Comparison of ENCODE assay signal across 24 cellular contexts in the genomic region with DNA sequence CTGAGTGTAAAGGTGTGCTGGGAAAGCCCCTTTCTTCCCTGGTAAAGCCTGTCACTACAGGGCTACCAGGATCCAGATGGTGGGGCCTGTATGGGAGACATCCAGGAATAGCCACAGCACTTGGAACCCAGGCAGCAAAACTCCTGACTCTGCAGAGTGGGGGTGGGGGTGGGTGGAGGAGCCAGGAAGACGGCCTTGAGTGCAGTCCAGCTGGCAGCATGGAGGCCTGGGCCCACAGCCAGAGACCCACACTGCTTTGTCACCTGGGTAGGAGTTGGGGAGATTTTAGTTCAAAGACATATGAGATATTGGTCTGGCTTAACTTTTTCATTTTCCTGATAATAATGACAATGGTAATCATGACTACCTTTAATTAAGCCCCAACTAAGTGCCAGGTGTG.
DNase-seq lines count a peak whose midpoint lies in the region; ATAC-seq and TF ChIP-seq lines count a peak whose summit lies in the region.
"Had no signal": no experiment of that assay in that cellular context is flagged by ENCODE, and none has a peak within 500 bp of the region (broad histone marks: within the 10 kb centered on the region; RNA-seq: fewer than 3 reads in every experiment).

No MANE protein-coding gene starts in this region.

- H3K18ac ChIP-seq in mesendoderm (ENCODE audit: low read length) = no peak overlapping the region

- H4K20me1 ChIP-seq in SK-N-SH (ENCODE audit: insufficient read depth) = no peaks in the 10 kb centered on the region
- H4K20me1 ChIP-seq: BLaER1 had no signal

- peak; percentile 86 to 87 for ATAC-seq in left cardiac atrium
- ATAC-seq in HG03432 (IDR thresholded peaks at IDR 0.05; ENCODE audit: unreplicated experiment) = no peak
- ATAC-seq: A549; activated naive CD4-positive, alpha-beta T cell treated with anti-CD3 and anti-CD28 coated beads, Interleukin-2, amount 50 U/mL, for 72 hours; Panc1 had no signal

- no peak overlapping the region for H3K23ac ChIP-seq in mesendoderm (ENCODE audit: low read length)

- H3K27me3 ChIP-seq in breast epithelium (no peaks in the 10 kb centered on the region), SK-N-SH (ENCODE audit: insufficient read depth) (no peaks in the 10 kb centered on the region), stomach (peaks cover 0 to 3% (median 0%) of the 10 kb centered on the region in 3 donors), mesendoderm (ENCODE audit: insufficient read depth, low read length, poor library complexity) (no peaks in the 10 kb centered on the region)
- H3K27me3 ChIP-seq: BLaER1 had no signal

- POLR2A ChIA-PET in MCF 10A (lab: Yijun Ruan, JAX) = no interaction called here
- POLR2A ChIA-PET in SK-N-SH (lab: Yijun Ruan, JAX) = interaction anchor here (0.6 kb wide), 1 partner anchor 44 kb away, joined by 3 read pairs; no protein-coding TSS in a partner anchor

- H3K36me3 ChIP-seq in breast epithelium (no peaks in the 10 kb centered on the region), SK-N-SH (replicated peaks in 1 of 2; ENCODE audit: control insufficient read depth in 1 of 2, insufficient read depth in 2 of 2, low read length in 1 of 2) (no peaks in the 10 kb centered on the region), stomach (no peaks in the 10 kb centered on the region), mesendoderm (ENCODE audit: control insufficient read depth, insufficient read depth, low read length) (no peaks in the 10 kb centered on the region)
- H3K36me3 ChIP-seq: BLaER1 had no signal

- no peaks in the 10 kb centered on the region for H3K27me3 Mint-ChIP-seq in MCF 10A (ENCODE audit: insufficient read depth, unreplicated experiment)

- no peak overlapping the region for H3K4me3 Mint-ChIP-seq in MCF 10A (ENCODE audit: unreplicated experiment)
- H3K4me3 Mint-ChIP-seq: activated CD4-positive, alpha-beta T cell treated with anti-CD3 and anti-CD28 coated beads, Interleukin-2, amount 10 ng/mL, durations not matched to agents 7 days and 5 days; activated T-helper 1 cell treated with anti-CD3 and anti-CD28 coated beads, Interleukin-12 subunit alpha, Interleukin-12 subunit beta, Interleukin-2, Interleukin-4 antibody, amounts not matched to agents 30 ng/mL and 10 ng/mL and 1 ng/mL, durations not matched to agents 14 hours and 24 hours and 36 hours had no signal

- no peak for TF ChIP-seq POLR2A in breast epithelium (IDR thresholded peaks at IDR 0.05)
- no peak for TF ChIP-seq POLR2A in stomach (IDR thresholded peaks at IDR 0.05)

- WGBS in SK-N-SH (ENCODE audit: low lambda C conversion rate) = 60% methylated on average over 1 of the region's 1 CpG
- 15 to 44% (median 17%) methylated on average over 1 of the region's 1 CpG for WGBS in stomach, 5 donors
- no CpG with 5 or more reads among the region's 1 CpG for WGBS in mesendoderm (ENCODE audit: extremely low coverage, insufficient coverage, low lambda C conversion rate)

- H3K79me2 ChIP-seq in SK-N-SH (ENCODE audit: insufficient read depth) (no peaks in the 10 kb centered on the region), mesendoderm (ENCODE audit: control insufficient read depth, insufficient read depth, low read length) (no peaks in the 10 kb centered on the region)

- DNase-seq in MCF 10A (ENCODE audit: unreplicated experiment) (peak; percentile 13), breast epithelium (ENCODE audit: low spot score in 2 of 2) (no peak), SK-N-SH (no peak), left cardiac atrium (peak; percentile 56), stomach (peak; percentile 40), A172 (ENCODE audit: low spot score) (no peak), mesendoderm (no peak)
- DNase-seq: activated CD4-positive, alpha-beta T cell treated with anti-CD3 and anti-CD28 coated beads, Interleukin-2, amount 10 ng/mL, durations not matched to agents 7 days and 5 days; Caco-2; cortex of kidney; glutamatergic neuron; GM23248; NCI-H1417 treated with DMSO at 0.1 percent for 48 hours; NK-92 treated with Interleukin-12 subunit alpha and Interleukin-12 subunit beta, amount 100 ng/mL, for 24 hours; posterior cingulate gyrus; stimulated activated CD8-positive, alpha-beta memory T cell treated with anti-CD3 and anti-CD28 coated beads, Interleukin-4, amount 100 ng/mL, for 48 hours; T-helper 2 cell had no signal

- H3K9me3 Mint-ChIP-seq in MCF 10A (ENCODE audit: unreplicated experiment) = no peaks in the 10 kb centered on the region
- H3K9me3 Mint-ChIP-seq: activated CD4-positive, alpha-beta T cell treated with anti-CD3 and anti-CD28 coated beads, Interleukin-2, amount 10 ng/mL, durations not matched to agents 7 days and 5 days; activated naive CD4-positive, alpha-beta T cell treated with anti-CD3 and anti-CD28 coated beads, Interleukin-2, amount 50 U/mL, for 72 hours; activated T-helper 1 cell treated with anti-CD3 and anti-CD28 coated beads, Interleukin-12 subunit alpha, Interleukin-12 subunit beta, Interleukin-2, Interleukin-4 antibody, amounts not matched to agents 30 ng/mL and 10 ng/mL and 1 ng/mL, durations not matched to agents 14 hours and 24 hours and 36 hours had no signal

- H4K5ac ChIP-seq in mesendoderm (ENCODE audit: low read length) = no peak overlapping the region

- H3K4me3 ChIP-seq in breast epithelium = no peak overlapping the region
- no peak overlapping the region for H3K4me3 ChIP-seq in SK-N-SH (ENCODE audit: low read depth in 2 of 2, low read length in 1 of 2)
- H3K4me3 ChIP-seq in stomach = no peak overlapping the region
- H3K4me3 ChIP-seq in mesendoderm (ENCODE audit: low read length) = no peak overlapping the region
- H3K4me3 ChIP-seq: A549, BLaER1, GM23248 had no signal

- CTCF ChIA-PET in MCF 10A (lab: Yijun Ruan, JAX) = no interaction called here
- CTCF ChIA-PET in SK-N-SH (lab: Yijun Ruan, JAX) = interaction anchor here (1.3 to 2.1 kb wide), 2 partner anchors 14 to 116 kb away, joined by 5 to 11 read pairs; no protein-coding TSS in a partner anchor

- no peak overlapping the region for H2BK120ac ChIP-seq in mesendoderm (ENCODE audit: low read depth, low read length)

- TF ChIP-seq RAD21 in SK-N-SH (IDR thresholded peaks at IDR 0.05; ENCODE audit: low read length) = no peak

- H3K9ac ChIP-seq in SK-N-SH = no peak overlapping the region
- no peak overlapping the region for H3K9ac ChIP-seq in mesendoderm (ENCODE audit: low read length)
- H3K9ac ChIP-seq: BLaER1, GM23248 had no signal

- H2BK5ac ChIP-seq in mesendoderm (ENCODE audit: low read length) = no peak overlapping the region

- no peak overlapping the region for H2AFZ ChIP-seq in SK-N-SH (ENCODE audit: low read depth)
- H2AFZ ChIP-seq: GM23248 had no signal

- H2BK15ac ChIP-seq in mesendoderm (replicated peaks; ENCODE audit: low read depth) = no peak overlapping the region

- no peak overlapping the region for H3K4ac ChIP-seq in mesendoderm (ENCODE audit: low read depth, low read length)

- H4K8ac ChIP-seq in mesendoderm (ENCODE audit: low read depth, low read length) = no peak overlapping the region

- H3K79me1 ChIP-seq in mesendoderm (ENCODE audit: low read length) = no peaks in the 10 kb centered on the region

- H3K27ac Mint-ChIP-seq in MCF 10A (ENCODE audit: low read depth, unreplicated experiment) = no peak overlapping the region
- H3K27ac Mint-ChIP-seq: activated CD4-positive, alpha-beta T cell treated with anti-CD3 and anti-CD28 coated beads, Interleukin-2, amount 10 ng/mL, durations not matched to agents 7 days and 5 days; activated naive CD4-positive, alpha-beta T cell treated with anti-CD3 and anti-CD28 coated beads, Interleukin-2, amount 50 U/mL, for 72 hours; activated T-helper 1 cell treated with anti-CD3 and anti-CD28 coated beads, Interleukin-12 subunit alpha, Interleukin-12 subunit beta, Interleukin-2, Interleukin-4 antibody, amounts not matched to agents 30 ng/mL and 10 ng/mL and 1 ng/mL, durations not matched to agents 14 hours and 24 hours and 36 hours had no signal

- intact Hi-C loops in MCF 10A (cut with micrococcal nuclease) (no loop called here), breast epithelium (cut with DNase I; ENCODE audit: low total_unique reads) (no loop called here), left cardiac atrium (cut with DNase I) (no loop called here), stomach (cut with DNase I; ENCODE audit: low total_unique reads) (no loop called here)

- H3K9me3 ChIP-seq in breast epithelium = no peaks in the 10 kb centered on the region
- no peaks in the 10 kb centered on the region for H3K9me3 ChIP-seq in SK-N-SH
- no peaks in the 10 kb centered on the region for H3K9me3 ChIP-seq in stomach
- H3K9me3 ChIP-seq: A549, BLaER1, Caco-2 had no signal

- H3K4me2 ChIP-seq in SK-N-SH = no peak overlapping the region
- no peak overlapping the region for H3K4me2 ChIP-seq in mesendoderm (ENCODE audit: low read length)
- H3K4me2 ChIP-seq: A549, BLaER1 had no signal

- H3F3A ChIP-seq in SK-N-SH (replicated peaks; ENCODE audit: insufficient read depth) = no peaks in the 10 kb centered on the region

- TF ChIP-seq EP300 in SK-N-SH (IDR thresholded peaks at IDR 0.05; ENCODE audit: borderline replicate concordance in 1 of 2, low read depth in 1 of 2, low read length in 1 of 2) (no peak), stomach (IDR thresholded peaks at IDR 0.05) (no peak)

- H3K9me2 ChIP-seq in SK-N-SH = no peaks in the 10 kb centered on the region

- H3K36me3 Mint-ChIP-seq in MCF 10A (ENCODE audit: insufficient read depth, unreplicated experiment) = no peaks in the 10 kb centered on the region
- H3K36me3 Mint-ChIP-seq: activated naive CD4-positive, alpha-beta T cell treated with anti-CD3 and anti-CD28 coated beads, Interleukin-2, amount 50 U/mL, for 72 hours had no signal

- H3K4me1 Mint-ChIP-seq in MCF 10A (ENCODE audit: insufficient read depth, unreplicated experiment) = peaks cover 6% of the 10 kb centered on the region
- H3K4me1 Mint-ChIP-seq: activated CD4-positive, alpha-beta T cell treated with anti-CD3 and anti-CD28 coated beads, Interleukin-2, amount 10 ng/mL, durations not matched to agents 7 days and 5 days had no signal

- no peak overlapping the region for H3K27ac ChIP-seq in breast epithelium
- H3K27ac ChIP-seq in SK-N-SH (ENCODE audit: low read depth in 2 of 2, low read length in 1 of 2) = no peak overlapping the region
- H3K27ac ChIP-seq in stomach = no peak overlapping the region
- no peak overlapping the region for H3K27ac ChIP-seq in mesendoderm (ENCODE audit: low read depth, low read length)
- H3K27ac ChIP-seq: A549, BLaER1, GM23248, VCaP had no signal

- H3K56ac ChIP-seq in mesendoderm (ENCODE audit: low read length) = no peak overlapping the region

- BruUV-seq in MCF 10A (replicated peaks; lab: Mats Ljungman, UMichigan) = no TSS peak

- no peak overlapping the region for H2AK5ac ChIP-seq in mesendoderm (ENCODE audit: low read length)

- no peaks in the 10 kb centered on the region for H3K4me1 ChIP-seq in breast epithelium
- peaks cover 0 to 21% of the 10 kb centered on the region in 2 experiments; a peak in 1 of 4 replicates for H3K4me1 ChIP-seq in SK-N-SH (ENCODE audit: control insufficient read depth in 1 of 2, insufficient read depth in 2 of 2, low read depth in 1 of 2, low read length in 1 of 2)
- H3K4me1 ChIP-seq in stomach = peaks cover 0 to 7% (median 2%) of the 10 kb centered on the region in 4 donors
- no peaks in the 10 kb centered on the region for H3K4me1 ChIP-seq in mesendoderm (ENCODE audit: control insufficient read depth, low read depth, low read length)
- H3K4me1 ChIP-seq: A549, BLaER1, Caco-2 had no signal

- no peak for TF ChIP-seq CTCF in MCF 10A (IDR thresholded peaks at IDR 0.05; ENCODE audit: unreplicated experiment)
- TF ChIP-seq CTCF in breast epithelium (IDR thresholded peaks at IDR 0.05) = no peak
- no peak for TF ChIP-seq CTCF in SK-N-SH (IDR thresholded peaks at IDR 0.05)
- no peak for TF ChIP-seq CTCF in stomach (IDR thresholded peaks at IDR 0.05)

Comparison
In these comparisons a context has a peak if more than half of its experiments do, and no peak if none do; other contexts are left out.
1. DNase-seq: peak in MCF 10A (single experiment), left cardiac atrium (single experiment) and stomach (single experiment); none in breast epithelium (0 of 2), SK-N-SH (single experiment), A172 (single experiment) and mesendoderm (single experiment).